Comparison of ENCODE assay signal across 1 cellular context in the genomic region with DNA sequence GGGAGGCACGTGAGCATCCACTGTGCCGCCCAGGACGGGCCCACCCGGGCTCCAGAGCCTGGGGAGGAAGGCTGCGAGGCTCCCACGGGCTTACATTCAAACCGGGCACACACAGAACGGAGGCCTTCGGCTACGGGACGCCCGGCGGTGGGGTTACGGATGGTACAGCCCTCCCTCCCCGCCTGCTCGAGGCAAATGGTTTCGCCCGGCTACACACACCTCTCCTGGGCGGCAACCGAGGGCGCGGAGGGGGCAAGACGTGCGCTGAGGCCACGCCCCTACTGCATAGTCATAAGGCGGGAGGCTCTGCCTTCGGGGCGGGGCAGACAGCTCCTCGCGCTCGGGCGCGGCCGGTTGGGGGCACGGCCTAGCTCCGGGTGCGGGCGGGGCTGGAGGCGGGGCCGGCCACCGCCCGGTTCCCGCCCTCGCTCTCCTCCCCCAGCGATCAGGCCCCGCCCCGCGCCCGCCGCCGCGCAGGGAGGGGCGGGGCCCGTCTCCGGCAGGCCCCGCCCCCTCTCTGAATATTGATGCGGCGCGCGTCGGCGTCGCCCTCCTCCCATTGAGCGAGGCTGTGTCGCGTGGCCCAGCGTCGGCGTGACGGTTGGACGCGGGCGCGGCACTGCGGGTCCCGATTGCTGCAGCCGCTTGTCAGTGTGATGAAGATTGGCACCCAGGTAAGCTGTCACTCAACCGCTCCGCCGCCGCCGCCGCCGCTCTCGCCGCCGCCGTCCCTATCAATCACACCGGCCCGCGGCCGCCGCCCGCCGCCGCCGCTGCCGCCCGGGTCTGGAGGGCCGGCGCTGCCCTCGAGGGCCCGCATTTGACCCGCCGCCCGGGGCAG.
A peak's percentile ranks its signal among the peaks of the same experiment; 100 is the strongest.
TF ChIP-seq lines count a peak whose summit lies in the region.

Gene PKNOX1 (plus strand): TSS at position 572 of the 841 bp plus-strand sequence. CDS start 29,820 bp downstream, outside the sequence.

TF ChIP-seq in GM12878, 131 proteins besides CTCF, POLR2A, EP300 and RAD21 (continued from another document and continues in another):
- TF ChIP-seq REST (IDR thresholded peaks at IDR 0.05; ENCODE audit: low read depth, low read length) (no peak), ZBTB11 (CRISPR knock-in tag; IDR thresholded peaks at IDR 0.05) (no peak), MXI1 (IDR thresholded peaks at IDR 0.05; ENCODE audit: low read depth, low read length) (no peak; the same call in 1 of the 2 replicates), PML (IDR thresholded peaks at IDR 0.05; ENCODE audit: low read length) (no peak), CREB1 (IDR thresholded peaks at IDR 0.05; ENCODE audit: low read depth) (peak; percentile 97), RUNX3 (IDR thresholded peaks at IDR 0.05; ENCODE audit: low read length) (no peak), ESRRA (IDR thresholded peaks at IDR 0.05; ENCODE audit: low read length) (no peak), LARP7 (IDR thresholded peaks at IDR 0.05) (no peak; the same call in 1 of the 2 replicates), ZNF687 (IDR thresholded peaks at IDR 0.05) (no peak), NFIC (IDR thresholded peaks at IDR 0.05; ENCODE audit: low read depth, low read length) (no peak), NRF1 (conservative IDR thresholded peaks at IDR 0.05; ENCODE audit: low read depth, low read length) (no peak), RELB (IDR thresholded peaks at IDR 0.05; ENCODE audit: low read depth) (peak; percentile 65; the same call in 1 of the 2 replicates), MYB (IDR thresholded peaks at IDR 0.05; ENCODE audit: borderline replicate concordance, low read depth, low read length) (no peak), ATF7 (IDR thresholded peaks at IDR 0.05; ENCODE audit: low read depth) (peak; percentile 99), ZNF384 (IDR thresholded peaks at IDR 0.05; ENCODE audit: borderline replicate concordance, low read depth, low read length) (no peak), CBX3 (IDR thresholded peaks at IDR 0.05; ENCODE audit: borderline replicate concordance, low read depth) (no peak), SIN3A (IDR thresholded peaks at IDR 0.05; ENCODE audit: low read depth, low read length) (peak; percentile 60; the same call in 1 of the 2 replicates), MEF2B (IDR thresholded peaks at IDR 0.05; ENCODE audit: partially characterized antibody, poor library complexity, severe bottlenecking) (peak; percentile 22), KAT2A (conservative IDR thresholded peaks at IDR 0.05; ENCODE audit: control insufficient read depth, low read depth, low read length) (no peak), SMC3 (IDR thresholded peaks at IDR 0.05; ENCODE audit: borderline replicate concordance, low read length) (no peak), TAF1 (IDR thresholded peaks at IDR 0.05; ENCODE audit: borderline replicate concordance, low read depth, low read length) (0 out of 2 replicates have a peak, but pooled peaks have one; percentile 48)
- TF ChIP-seq, protein P1, sequence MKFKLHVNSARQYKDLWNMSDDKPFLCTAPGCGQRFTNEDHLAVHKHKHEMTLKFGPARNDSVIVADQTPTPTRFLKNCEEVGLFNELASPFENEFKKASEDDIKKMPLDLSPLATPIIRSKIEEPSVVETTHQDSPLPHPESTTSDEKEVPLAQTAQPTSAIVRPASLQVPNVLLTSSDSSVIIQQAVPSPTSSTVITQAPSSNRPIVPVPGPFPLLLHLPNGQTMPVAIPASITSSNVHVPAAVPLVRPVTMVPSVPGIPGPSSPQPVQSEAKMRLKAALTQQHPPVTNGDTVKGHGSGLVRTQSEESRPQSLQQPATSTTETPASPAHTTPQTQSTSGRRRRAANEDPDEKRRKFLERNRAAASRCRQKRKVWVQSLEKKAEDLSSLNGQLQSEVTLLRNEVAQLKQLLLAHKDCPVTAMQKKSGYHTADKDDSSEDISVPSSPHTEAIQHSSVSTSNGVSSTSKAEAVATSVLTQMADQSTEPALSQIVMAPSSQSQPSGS (IDR thresholded peaks at IDR 0.05; ENCODE audit: low read length): no peak
- TF ChIP-seq, protein P2, sequence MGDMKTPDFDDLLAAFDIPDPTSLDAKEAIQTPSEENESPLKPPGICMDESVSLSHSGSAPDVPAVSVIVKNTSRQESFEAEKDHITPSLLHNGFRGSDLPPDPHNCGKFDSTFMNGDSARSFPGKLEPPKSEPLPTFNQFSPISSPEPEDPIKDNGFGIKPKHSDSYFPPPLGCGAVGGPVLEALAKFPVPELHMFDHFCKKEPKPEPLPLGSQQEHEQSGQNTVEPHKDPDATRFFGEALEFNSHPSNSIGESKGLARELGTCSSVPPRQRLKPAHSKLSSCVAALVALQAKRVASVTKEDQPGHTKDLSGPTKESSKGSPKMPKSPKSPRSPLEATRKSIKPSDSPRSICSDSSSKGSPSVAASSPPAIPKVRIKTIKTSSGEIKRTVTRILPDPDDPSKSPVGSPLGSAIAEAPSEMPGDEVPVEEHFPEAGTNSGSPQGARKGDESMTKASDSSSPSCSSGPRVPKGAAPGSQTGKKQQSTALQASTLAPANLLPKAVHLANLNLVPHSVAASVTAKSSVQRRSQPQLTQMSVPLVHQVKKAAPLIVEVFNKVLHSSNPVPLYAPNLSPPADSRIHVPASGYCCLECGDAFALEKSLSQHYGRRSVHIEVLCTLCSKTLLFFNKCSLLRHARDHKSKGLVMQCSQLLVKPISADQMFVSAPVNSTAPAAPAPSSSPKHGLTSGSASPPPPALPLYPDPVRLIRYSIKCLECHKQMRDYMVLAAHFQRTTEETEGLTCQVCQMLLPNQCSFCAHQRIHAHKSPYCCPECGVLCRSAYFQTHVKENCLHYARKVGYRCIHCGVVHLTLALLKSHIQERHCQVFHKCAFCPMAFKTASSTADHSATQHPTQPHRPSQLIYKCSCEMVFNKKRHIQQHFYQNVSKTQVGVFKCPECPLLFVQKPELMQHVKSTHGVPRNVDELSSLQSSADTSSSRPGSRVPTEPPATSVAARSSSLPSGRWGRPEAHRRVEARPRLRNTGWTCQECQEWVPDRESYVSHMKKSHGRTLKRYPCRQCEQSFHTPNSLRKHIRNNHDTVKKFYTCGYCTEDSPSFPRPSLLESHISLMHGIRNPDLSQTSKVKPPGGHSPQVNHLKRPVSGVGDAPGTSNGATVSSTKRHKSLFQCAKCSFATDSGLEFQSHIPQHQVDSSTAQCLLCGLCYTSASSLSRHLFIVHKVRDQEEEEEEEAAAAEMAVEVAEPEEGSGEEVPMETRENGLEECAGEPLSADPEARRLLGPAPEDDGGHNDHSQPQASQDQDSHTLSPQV (IDR thresholded peaks at IDR 0.05): no peak
- TF ChIP-seq, protein P3, sequence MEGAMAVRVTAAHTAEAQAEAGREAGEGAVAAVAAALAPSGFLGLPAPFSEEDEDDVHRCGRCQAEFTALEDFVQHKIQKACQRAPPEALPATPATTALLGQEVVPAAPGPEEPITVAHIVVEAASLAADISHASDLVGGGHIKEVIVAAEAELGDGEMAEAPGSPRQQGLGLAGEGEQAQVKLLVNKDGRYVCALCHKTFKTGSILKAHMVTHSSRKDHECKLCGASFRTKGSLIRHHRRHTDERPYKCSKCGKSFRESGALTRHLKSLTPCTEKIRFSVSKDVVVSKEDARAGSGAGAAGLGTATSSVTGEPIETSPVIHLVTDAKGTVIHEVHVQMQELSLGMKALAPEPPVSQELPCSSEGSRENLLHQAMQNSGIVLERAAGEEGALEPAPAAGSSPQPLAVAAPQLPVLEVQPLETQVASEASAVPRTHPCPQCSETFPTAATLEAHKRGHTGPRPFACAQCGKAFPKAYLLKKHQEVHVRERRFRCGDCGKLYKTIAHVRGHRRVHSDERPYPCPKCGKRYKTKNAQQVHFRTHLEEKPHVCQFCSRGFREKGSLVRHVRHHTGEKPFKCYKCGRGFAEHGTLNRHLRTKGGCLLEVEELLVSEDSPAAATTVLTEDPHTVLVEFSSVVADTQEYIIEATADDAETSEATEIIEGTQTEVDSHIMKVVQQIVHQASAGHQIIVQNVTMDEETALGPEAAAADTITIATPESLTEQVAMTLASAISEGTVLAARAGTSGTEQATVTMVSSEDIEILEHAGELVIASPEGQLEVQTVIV (IDR thresholded peaks at IDR 0.05; ENCODE audit: borderline replicate concordance, partially characterized antibody): peak; percentile 19
- TF ChIP-seq, protein P4, sequence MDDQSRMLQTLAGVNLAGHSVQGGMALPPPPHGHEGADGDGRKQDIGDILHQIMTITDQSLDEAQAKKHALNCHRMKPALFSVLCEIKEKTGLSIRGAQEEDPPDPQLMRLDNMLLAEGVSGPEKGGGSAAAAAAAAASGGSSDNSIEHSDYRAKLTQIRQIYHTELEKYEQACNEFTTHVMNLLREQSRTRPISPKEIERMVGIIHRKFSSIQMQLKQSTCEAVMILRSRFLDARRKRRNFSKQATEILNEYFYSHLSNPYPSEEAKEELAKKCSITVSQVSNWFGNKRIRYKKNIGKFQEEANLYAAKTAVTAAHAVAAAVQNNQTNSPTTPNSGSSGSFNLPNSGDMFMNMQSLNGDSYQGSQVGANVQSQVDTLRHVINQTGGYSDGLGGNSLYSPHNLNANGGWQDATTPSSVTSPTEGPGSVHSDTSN (IDR thresholded peaks at IDR 0.05; ENCODE audit: insufficient replicate concordance, low read depth, low read length): peak; percentile 99
